Comparison of ENCODE assay signal across 1 cellular context in the genomic region with DNA sequence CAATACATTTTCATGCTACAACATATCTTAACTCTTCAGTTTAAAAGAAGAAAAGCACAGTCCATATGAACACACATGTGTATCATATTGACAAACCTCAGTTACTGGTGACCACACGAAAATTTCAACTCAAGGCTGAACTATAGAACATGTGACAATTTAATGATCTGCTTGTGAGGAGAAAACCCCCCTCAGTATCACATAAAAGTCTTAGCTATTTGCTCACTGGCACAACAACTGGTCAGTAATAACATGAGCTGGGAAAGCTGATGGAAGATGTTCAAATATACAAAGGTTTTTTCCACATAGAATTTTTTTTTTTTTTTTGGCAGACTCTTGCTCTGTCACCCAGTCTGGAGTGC.
TF ChIP-seq lines count a peak whose summit lies in the region.

No MANE protein-coding gene starts in this region.

TF ChIP-seq in GM12878, 131 proteins besides CTCF, POLR2A, EP300 and RAD21 (continued from another document and continues in another):
- TF ChIP-seq MYC (IDR thresholded peaks at IDR 0.05; ENCODE audit: insufficient read depth, insufficient read length, insufficient replicate concordance, low read length, severe bottlenecking) = no peak
- TF ChIP-seq FOXM1 (IDR thresholded peaks at IDR 0.05; ENCODE audit: low read depth, low read length) = no peak
- TF ChIP-seq, protein P1, sequence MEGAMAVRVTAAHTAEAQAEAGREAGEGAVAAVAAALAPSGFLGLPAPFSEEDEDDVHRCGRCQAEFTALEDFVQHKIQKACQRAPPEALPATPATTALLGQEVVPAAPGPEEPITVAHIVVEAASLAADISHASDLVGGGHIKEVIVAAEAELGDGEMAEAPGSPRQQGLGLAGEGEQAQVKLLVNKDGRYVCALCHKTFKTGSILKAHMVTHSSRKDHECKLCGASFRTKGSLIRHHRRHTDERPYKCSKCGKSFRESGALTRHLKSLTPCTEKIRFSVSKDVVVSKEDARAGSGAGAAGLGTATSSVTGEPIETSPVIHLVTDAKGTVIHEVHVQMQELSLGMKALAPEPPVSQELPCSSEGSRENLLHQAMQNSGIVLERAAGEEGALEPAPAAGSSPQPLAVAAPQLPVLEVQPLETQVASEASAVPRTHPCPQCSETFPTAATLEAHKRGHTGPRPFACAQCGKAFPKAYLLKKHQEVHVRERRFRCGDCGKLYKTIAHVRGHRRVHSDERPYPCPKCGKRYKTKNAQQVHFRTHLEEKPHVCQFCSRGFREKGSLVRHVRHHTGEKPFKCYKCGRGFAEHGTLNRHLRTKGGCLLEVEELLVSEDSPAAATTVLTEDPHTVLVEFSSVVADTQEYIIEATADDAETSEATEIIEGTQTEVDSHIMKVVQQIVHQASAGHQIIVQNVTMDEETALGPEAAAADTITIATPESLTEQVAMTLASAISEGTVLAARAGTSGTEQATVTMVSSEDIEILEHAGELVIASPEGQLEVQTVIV (IDR thresholded peaks at IDR 0.05; ENCODE audit: borderline replicate concordance, partially characterized antibody) = no peak
- no peak for TF ChIP-seq SMAD5 (IDR thresholded peaks at IDR 0.05; ENCODE audit: low read depth)
- TF ChIP-seq MEF2A (IDR thresholded peaks at IDR 0.05; ENCODE audit: insufficient read depth, low read depth, low read length) = no peak
- TF ChIP-seq ESRRA (IDR thresholded peaks at IDR 0.05; ENCODE audit: low read length) = no peak
- TF ChIP-seq TCF3 (IDR thresholded peaks at IDR 0.05; ENCODE audit: borderline replicate concordance, insufficient read depth, low read depth, low read length) = no peak
- 0 out of 2 replicates have a peak, but pooled peaks have one; percentile 12 for TF ChIP-seq DPF2 (IDR thresholded peaks at IDR 0.05)
- TF ChIP-seq CEBPB (IDR thresholded peaks at IDR 0.05; ENCODE audit: borderline replicate concordance in 1 of 2, low read depth in 2 of 2, low read length in 2 of 2) = 0 out of 4 replicates have a peak, but pooled peaks of 1 of the 2 experiments have one; percentile 3
- TF ChIP-seq, protein P2, sequence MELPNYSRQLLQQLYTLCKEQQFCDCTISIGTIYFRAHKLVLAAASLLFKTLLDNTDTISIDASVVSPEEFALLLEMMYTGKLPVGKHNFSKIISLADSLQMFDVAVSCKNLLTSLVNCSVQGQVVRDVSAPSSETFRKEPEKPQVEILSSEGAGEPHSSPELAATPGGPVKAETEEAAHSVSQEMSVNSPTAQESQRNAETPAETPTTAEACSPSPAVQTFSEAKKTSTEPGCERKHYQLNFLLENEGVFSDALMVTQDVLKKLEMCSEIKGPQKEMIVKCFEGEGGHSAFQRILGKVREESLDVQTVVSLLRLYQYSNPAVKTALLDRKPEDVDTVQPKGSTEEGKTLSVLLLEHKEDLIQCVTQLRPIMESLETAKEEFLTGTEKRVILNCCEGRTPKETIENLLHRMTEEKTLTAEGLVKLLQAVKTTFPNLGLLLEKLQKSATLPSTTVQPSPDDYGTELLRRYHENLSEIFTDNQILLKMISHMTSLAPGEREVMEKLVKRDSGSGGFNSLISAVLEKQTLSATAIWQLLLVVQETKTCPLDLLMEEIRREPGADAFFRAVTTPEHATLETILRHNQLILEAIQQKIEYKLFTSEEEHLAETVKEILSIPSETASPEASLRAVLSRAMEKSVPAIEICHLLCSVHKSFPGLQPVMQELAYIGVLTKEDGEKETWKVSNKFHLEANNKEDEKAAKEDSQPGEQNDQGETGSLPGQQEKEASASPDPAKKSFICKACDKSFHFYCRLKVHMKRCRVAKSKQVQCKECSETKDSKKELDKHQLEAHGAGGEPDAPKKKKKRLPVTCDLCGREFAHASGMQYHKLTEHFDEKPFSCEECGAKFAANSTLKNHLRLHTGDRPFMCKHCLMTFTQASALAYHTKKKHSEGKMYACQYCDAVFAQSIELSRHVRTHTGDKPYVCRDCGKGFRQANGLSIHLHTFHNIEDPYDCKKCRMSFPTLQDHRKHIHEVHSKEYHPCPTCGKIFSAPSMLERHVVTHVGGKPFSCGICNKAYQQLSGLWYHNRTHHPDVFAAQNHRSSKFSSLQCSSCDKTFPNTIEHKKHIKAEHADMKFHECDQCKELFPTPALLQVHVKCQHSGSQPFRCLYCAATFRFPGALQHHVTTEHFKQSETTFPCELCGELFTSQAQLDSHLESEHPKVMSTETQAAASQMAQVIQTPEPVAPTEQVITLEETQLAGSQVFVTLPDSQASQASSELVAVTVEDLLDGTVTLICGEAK (IDR thresholded peaks at IDR 0.05; ENCODE audit: borderline replicate concordance) = no peak
- no peak for TF ChIP-seq CREB1 (IDR thresholded peaks at IDR 0.05; ENCODE audit: low read depth)
- no peak for TF ChIP-seq ZNF274 (IDR thresholded peaks at IDR 0.05; ENCODE audit: insufficient read depth, insufficient read length)
- TF ChIP-seq, protein P3, sequence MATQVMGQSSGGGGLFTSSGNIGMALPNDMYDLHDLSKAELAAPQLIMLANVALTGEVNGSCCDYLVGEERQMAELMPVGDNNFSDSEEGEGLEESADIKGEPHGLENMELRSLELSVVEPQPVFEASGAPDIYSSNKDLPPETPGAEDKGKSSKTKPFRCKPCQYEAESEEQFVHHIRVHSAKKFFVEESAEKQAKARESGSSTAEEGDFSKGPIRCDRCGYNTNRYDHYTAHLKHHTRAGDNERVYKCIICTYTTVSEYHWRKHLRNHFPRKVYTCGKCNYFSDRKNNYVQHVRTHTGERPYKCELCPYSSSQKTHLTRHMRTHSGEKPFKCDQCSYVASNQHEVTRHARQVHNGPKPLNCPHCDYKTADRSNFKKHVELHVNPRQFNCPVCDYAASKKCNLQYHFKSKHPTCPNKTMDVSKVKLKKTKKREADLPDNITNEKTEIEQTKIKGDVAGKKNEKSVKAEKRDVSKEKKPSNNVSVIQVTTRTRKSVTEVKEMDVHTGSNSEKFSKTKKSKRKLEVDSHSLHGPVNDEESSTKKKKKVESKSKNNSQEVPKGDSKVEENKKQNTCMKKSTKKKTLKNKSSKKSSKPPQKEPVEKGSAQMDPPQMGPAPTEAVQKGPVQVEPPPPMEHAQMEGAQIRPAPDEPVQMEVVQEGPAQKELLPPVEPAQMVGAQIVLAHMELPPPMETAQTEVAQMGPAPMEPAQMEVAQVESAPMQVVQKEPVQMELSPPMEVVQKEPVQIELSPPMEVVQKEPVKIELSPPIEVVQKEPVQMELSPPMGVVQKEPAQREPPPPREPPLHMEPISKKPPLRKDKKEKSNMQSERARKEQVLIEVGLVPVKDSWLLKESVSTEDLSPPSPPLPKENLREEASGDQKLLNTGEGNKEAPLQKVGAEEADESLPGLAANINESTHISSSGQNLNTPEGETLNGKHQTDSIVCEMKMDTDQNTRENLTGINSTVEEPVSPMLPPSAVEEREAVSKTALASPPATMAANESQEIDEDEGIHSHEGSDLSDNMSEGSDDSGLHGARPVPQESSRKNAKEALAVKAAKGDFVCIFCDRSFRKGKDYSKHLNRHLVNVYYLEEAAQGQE (IDR thresholded peaks at IDR 0.05; ENCODE audit: low read depth, low read length) = no peak
- TF ChIP-seq MYB (IDR thresholded peaks at IDR 0.05; ENCODE audit: borderline replicate concordance, low read depth, low read length) = no peak
- TF ChIP-seq BCL11A (IDR thresholded peaks at IDR 0.05; ENCODE audit: low read depth, low read length) = no peak
- TF ChIP-seq KDM1A (IDR thresholded peaks at IDR 0.05; ENCODE audit: borderline replicate concordance) = no peak
- TF ChIP-seq CHD2 (IDR thresholded peaks at IDR 0.05; ENCODE audit: borderline replicate concordance, low read depth, low read length) = no peak
- TF ChIP-seq MTA3 (IDR thresholded peaks at IDR 0.05; ENCODE audit: borderline replicate concordance, low read length) = no peak
- TF ChIP-seq, protein P4, sequence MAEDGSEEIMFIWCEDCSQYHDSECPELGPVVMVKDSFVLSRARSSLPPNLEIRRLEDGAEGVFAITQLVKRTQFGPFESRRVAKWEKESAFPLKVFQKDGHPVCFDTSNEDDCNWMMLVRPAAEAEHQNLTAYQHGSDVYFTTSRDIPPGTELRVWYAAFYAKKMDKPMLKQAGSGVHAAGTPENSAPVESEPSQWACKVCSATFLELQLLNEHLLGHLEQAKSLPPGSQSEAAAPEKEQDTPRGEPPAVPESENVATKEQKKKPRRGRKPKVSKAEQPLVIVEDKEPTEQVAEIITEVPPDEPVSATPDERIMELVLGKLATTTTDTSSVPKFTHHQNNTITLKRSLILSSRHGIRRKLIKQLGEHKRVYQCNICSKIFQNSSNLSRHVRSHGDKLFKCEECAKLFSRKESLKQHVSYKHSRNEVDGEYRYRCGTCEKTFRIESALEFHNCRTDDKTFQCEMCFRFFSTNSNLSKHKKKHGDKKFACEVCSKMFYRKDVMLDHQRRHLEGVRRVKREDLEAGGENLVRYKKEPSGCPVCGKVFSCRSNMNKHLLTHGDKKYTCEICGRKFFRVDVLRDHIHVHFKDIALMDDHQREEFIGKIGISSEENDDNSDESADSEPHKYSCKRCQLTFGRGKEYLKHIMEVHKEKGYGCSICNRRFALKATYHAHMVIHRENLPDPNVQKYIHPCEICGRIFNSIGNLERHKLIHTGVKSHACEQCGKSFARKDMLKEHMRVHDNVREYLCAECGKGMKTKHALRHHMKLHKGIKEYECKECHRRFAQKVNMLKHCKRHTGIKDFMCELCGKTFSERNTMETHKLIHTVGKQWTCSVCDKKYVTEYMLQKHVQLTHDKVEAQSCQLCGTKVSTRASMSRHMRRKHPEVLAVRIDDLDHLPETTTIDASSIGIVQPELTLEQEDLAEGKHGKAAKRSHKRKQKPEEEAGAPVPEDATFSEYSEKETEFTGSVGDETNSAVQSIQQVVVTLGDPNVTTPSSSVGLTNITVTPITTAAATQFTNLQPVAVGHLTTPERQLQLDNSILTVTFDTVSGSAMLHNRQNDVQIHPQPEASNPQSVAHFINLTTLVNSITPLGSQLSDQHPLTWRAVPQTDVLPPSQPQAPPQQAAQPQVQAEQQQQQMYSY (CRISPR knock-in tag; IDR thresholded peaks at IDR 0.05) = no peak
- no peak for TF ChIP-seq ZNF622 (IDR thresholded peaks at IDR 0.05)
- TF ChIP-seq, protein P5, sequence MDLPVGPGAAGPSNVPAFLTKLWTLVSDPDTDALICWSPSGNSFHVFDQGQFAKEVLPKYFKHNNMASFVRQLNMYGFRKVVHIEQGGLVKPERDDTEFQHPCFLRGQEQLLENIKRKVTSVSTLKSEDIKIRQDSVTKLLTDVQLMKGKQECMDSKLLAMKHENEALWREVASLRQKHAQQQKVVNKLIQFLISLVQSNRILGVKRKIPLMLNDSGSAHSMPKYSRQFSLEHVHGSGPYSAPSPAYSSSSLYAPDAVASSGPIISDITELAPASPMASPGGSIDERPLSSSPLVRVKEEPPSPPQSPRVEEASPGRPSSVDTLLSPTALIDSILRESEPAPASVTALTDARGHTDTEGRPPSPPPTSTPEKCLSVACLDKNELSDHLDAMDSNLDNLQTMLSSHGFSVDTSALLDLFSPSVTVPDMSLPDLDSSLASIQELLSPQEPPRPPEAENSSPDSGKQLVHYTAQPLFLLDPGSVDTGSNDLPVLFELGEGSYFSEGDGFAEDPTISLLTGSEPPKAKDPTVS (IDR thresholded peaks at IDR 0.05; ENCODE audit: low read depth, low read length) = no peak
- no peak for TF ChIP-seq TARDBP (IDR thresholded peaks at IDR 0.05; ENCODE audit: borderline replicate concordance)
- peak; percentile 68; the same call in 1 of the 2 replicates for TF ChIP-seq MTA2 (IDR thresholded peaks at IDR 0.05; ENCODE audit: low read depth)
- TF ChIP-seq ZSCAN29 (IDR thresholded peaks at IDR 0.05) = no peak
- TF ChIP-seq, protein P6, sequence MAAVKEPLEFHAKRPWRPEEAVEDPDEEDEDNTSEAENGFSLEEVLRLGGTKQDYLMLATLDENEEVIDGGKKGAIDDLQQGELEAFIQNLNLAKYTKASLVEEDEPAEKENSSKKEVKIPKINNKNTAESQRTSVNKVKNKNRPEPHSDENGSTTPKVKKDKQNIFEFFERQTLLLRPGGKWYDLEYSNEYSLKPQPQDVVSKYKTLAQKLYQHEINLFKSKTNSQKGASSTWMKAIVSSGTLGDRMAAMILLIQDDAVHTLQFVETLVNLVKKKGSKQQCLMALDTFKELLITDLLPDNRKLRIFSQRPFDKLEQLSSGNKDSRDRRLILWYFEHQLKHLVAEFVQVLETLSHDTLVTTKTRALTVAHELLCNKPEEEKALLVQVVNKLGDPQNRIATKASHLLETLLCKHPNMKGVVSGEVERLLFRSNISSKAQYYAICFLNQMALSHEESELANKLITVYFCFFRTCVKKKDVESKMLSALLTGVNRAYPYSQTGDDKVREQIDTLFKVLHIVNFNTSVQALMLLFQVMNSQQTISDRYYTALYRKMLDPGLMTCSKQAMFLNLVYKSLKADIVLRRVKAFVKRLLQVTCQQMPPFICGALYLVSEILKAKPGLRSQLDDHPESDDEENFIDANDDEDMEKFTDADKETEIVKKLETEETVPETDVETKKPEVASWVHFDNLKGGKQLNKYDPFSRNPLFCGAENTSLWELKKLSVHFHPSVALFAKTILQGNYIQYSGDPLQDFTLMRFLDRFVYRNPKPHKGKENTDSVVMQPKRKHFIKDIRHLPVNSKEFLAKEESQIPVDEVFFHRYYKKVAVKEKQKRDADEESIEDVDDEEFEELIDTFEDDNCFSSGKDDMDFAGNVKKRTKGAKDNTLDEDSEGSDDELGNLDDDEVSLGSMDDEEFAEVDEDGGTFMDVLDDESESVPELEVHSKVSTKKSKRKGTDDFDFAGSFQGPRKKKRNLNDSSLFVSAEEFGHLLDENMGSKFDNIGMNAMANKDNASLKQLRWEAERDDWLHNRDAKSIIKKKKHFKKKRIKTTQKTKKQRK (IDR thresholded peaks at IDR 0.05; ENCODE audit: low read depth, low read length) = no peak
- no peak for TF ChIP-seq SRF (IDR thresholded peaks at IDR 0.05; ENCODE audit: low read depth in 2 of 2, low read length in 2 of 2)
- no peak for TF ChIP-seq PML (IDR thresholded peaks at IDR 0.05; ENCODE audit: low read length)
- TF ChIP-seq, protein P7, sequence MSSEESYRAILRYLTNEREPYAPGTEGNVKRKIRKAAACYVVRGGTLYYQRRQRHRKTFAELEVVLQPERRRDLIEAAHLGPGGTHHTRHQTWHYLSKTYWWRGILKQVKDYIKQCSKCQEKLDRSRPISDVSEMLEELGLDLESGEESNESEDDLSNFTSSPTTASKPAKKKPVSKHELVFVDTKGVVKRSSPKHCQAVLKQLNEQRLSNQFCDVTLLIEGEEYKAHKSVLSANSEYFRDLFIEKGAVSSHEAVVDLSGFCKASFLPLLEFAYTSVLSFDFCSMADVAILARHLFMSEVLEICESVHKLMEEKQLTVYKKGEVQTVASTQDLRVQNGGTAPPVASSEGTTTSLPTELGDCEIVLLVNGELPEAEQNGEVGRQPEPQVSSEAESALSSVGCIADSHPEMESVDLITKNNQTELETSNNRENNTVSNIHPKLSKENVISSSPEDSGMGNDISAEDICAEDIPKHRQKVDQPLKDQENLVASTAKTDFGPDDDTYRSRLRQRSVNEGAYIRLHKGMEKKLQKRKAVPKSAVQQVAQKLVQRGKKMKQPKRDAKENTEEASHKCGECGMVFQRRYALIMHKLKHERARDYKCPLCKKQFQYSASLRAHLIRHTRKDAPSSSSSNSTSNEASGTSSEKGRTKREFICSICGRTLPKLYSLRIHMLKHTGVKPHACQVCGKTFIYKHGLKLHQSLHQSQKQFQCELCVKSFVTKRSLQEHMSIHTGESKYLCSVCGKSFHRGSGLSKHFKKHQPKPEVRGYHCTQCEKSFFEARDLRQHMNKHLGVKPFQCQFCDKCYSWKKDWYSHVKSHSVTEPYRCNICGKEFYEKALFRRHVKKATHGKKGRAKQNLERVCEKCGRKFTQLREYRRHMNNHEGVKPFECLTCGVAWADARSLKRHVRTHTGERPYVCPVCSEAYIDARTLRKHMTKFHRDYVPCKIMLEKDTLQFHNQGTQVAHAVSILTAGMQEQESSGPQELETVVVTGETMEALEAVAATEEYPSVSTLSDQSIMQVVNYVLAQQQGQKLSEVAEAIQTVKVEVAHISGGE (CRISPR knock-in tag; IDR thresholded peaks at IDR 0.05) = no peak
- peak; percentile 60 for TF ChIP-seq ZNF217 (IDR thresholded peaks at IDR 0.05)
